Comparison of ENCODE assay signal across 2 cellular contexts in the genomic region with DNA sequence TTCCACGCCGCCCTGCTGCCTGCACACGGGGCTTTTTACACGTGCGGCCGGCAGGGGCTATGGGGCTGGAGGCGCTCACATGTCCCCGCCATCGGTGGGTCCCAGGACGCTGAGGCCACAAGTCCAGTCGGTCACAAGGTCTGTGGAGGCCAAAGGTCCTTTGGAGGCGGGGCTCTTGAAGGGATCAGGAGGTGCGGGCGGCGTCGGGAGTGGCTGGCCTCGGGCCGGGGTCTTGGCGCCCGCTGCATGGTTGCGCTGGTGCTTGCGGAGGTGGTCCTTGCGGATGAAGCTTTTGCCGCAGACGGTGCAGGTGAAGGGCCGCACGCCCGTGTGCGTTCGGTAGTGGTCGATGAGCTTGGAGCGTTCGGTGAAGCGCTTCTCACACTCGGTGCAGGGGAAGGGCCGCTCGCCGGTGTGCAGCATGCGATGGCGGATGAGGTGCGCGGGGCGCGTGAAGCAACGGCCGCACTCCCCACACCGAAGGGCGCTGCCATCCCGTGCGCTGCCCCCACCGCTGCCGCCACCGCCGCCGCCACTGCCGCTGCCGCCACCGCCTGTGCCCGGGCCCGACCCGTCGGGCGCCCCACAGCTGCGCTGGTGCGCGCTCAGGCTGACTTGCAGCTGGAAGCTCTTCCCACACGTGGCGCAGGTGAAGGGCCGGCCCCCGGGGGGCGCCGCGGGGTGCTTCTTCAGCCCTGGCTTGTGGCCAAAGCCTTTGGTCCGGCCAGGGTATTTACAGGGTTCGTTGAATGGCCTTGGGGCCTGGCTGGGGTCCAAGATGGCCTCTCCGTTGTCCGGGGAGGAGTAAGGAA.
TF ChIP-seq lines count a peak whose summit lies in the region.

No MANE protein-coding gene starts in this region.

TF ChIP-seq in SK-N-SH, 30 proteins besides CTCF, POLR2A, EP300 and RAD21 (continued from another document):
- TF ChIP-seq, protein P1, sequence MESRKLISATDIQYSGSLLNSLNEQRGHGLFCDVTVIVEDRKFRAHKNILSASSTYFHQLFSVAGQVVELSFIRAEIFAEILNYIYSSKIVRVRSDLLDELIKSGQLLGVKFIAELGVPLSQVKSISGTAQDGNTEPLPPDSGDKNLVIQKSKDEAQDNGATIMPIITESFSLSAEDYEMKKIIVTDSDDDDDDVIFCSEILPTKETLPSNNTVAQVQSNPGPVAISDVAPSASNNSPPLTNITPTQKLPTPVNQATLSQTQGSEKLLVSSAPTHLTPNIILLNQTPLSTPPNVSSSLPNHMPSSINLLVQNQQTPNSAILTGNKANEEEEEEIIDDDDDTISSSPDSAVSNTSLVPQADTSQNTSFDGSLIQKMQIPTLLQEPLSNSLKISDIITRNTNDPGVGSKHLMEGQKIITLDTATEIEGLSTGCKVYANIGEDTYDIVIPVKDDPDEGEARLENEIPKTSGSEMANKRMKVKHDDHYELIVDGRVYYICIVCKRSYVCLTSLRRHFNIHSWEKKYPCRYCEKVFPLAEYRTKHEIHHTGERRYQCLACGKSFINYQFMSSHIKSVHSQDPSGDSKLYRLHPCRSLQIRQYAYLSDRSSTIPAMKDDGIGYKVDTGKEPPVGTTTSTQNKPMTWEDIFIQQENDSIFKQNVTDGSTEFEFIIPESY (IDR thresholded peaks at IDR 0.05; ENCODE audit: borderline replicate concordance, low read depth): no peak
- no peak for TF ChIP-seq NFIC (IDR thresholded peaks at IDR 0.05; ENCODE audit: borderline replicate concordance)
- TF ChIP-seq FOSL2 (IDR thresholded peaks at IDR 0.05; ENCODE audit: borderline replicate concordance, low read depth): no peak
- no peak for TF ChIP-seq NRF1 (IDR thresholded peaks at IDR 0.05; ENCODE audit: low read depth, low read length)

TF ChIP-seq in SK-N-SH treated with all-trans-retinoic acid at 6 μM for 48 hours, 23 proteins besides CTCF, POLR2A, EP300 and RAD21 (continued from another document):
- TF ChIP-seq, protein P2, sequence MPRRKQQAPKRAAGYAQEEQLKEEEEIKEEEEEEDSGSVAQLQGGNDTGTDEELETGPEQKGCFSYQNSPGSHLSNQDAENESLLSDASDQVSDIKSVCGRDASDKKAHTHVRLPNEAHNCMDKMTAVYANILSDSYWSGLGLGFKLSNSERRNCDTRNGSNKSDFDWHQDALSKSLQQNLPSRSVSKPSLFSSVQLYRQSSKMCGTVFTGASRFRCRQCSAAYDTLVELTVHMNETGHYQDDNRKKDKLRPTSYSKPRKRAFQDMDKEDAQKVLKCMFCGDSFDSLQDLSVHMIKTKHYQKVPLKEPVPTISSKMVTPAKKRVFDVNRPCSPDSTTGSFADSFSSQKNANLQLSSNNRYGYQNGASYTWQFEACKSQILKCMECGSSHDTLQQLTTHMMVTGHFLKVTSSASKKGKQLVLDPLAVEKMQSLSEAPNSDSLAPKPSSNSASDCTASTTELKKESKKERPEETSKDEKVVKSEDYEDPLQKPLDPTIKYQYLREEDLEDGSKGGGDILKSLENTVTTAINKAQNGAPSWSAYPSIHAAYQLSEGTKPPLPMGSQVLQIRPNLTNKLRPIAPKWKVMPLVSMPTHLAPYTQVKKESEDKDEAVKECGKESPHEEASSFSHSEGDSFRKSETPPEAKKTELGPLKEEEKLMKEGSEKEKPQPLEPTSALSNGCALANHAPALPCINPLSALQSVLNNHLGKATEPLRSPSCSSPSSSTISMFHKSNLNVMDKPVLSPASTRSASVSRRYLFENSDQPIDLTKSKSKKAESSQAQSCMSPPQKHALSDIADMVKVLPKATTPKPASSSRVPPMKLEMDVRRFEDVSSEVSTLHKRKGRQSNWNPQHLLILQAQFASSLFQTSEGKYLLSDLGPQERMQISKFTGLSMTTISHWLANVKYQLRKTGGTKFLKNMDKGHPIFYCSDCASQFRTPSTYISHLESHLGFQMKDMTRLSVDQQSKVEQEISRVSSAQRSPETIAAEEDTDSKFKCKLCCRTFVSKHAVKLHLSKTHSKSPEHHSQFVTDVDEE (CRISPR knock-in tag; IDR thresholded peaks at IDR 0.05): no peak
- TF ChIP-seq ZNF70 (CRISPR knock-in tag; IDR thresholded peaks at IDR 0.05) (no peak), ZC3H10 (CRISPR knock-in tag; IDR thresholded peaks at IDR 0.05) (no peak), ZNF8 (CRISPR knock-in tag; IDR thresholded peaks at IDR 0.05) (no peak), CSDC2 (CRISPR knock-in tag; IDR thresholded peaks at IDR 0.05) (no peak), OSR1 (CRISPR knock-in tag; IDR thresholded peaks at IDR 0.05) (no peak), ZNF565 (CRISPR knock-in tag; conservative IDR thresholded peaks at IDR 0.05; ENCODE audit: low read depth) (no peak), ZFP3 (CRISPR knock-in tag; IDR thresholded peaks at IDR 0.05) (no peak), ESRRG (CRISPR knock-in tag; IDR thresholded peaks at IDR 0.05) (no peak), ISL1 (CRISPR knock-in tag; IDR thresholded peaks at IDR 0.05) (no peak), TCF4 (CRISPR knock-in tag; IDR thresholded peaks at IDR 0.05; ENCODE audit: borderline replicate concordance) (no peak), SNAI2 (CRISPR knock-in tag; IDR thresholded peaks at IDR 0.05) (no peak), RARB (CRISPR knock-in tag; IDR thresholded peaks at IDR 0.05) (no peak), CSRNP3 (CRISPR knock-in tag; IDR thresholded peaks at IDR 0.05) (no peak), ARNTL (CRISPR knock-in tag; IDR thresholded peaks at IDR 0.05; ENCODE audit: borderline replicate concordance, low read depth) (no peak)
- TF ChIP-seq, protein P3, sequence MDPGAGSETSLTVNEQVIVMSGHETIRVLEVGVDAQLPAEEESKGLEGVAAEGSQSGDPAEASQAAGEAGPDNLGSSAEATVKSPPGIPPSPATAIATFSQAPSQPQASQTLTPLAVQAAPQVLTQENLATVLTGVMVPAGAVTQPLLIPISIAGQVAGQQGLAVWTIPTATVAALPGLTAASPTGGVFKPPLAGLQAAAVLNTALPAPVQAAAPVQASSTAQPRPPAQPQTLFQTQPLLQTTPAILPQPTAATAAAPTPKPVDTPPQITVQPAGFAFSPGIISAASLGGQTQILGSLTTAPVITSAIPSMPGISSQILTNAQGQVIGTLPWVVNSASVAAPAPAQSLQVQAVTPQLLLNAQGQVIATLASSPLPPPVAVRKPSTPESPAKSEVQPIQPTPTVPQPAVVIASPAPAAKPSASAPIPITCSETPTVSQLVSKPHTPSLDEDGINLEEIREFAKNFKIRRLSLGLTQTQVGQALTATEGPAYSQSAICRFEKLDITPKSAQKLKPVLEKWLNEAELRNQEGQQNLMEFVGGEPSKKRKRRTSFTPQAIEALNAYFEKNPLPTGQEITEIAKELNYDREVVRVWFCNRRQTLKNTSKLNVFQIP (CRISPR knock-in tag; IDR thresholded peaks at IDR 0.05; ENCODE audit: borderline replicate concordance, low read depth): no peak
- TF ChIP-seq, protein P4, sequence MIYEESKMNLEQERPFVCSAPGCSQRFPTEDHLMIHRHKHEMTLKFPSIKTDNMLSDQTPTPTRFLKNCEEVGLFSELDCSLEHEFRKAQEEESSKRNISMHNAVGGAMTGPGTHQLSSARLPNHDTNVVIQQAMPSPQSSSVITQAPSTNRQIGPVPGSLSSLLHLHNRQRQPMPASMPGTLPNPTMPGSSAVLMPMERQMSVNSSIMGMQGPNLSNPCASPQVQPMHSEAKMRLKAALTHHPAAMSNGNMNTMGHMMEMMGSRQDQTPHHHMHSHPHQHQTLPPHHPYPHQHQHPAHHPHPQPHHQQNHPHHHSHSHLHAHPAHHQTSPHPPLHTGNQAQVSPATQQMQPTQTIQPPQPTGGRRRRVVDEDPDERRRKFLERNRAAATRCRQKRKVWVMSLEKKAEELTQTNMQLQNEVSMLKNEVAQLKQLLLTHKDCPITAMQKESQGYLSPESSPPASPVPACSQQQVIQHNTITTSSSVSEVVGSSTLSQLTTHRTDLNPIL (CRISPR knock-in tag; IDR thresholded peaks at IDR 0.05; ENCODE audit: low read depth): no peak
